ENCODE assay signal across 30 cellular contexts in genomic region chr4:1562771-1563170, GRCh38.
"Had no signal": no experiment of that assay in that cellular context is flagged by ENCODE, and none has a peak within 500 bp of the region (broad histone marks: within the 10 kb centered on the region; RNA-seq: fewer than 3 reads in every experiment).

No MANE protein-coding gene starts in this region.

- H3K27me3 ChIP-seq: ascending aorta, cardiac muscle cell had no signal

- H3K9me3 ChIP-seq: adrenal gland, ascending aorta, body of pancreas, breast epithelium had no signal

- H3K27ac ChIP-seq: adrenal gland, ascending aorta, body of pancreas, brain microvascular endothelial cell, breast epithelium, cardiac muscle cell had no signal

- H3K36me3 ChIP-seq: adrenal gland, ascending aorta, brain microvascular endothelial cell, breast epithelium, cardiac muscle cell had no signal

- DNase-seq: activated effector memory CD4-positive, alpha-beta T cell treated with anti-CD3 and anti-CD28 coated beads, Interleukin-2, amount 50 U/mL, for 16 hours; activated effector memory CD4-positive, alpha-beta T cell treated with Interleukin-2 at 50 U/mL for 16 hours; activated gamma-delta T cell; activated gamma-delta T cell treated with Interleukin-2 at 50 U/mL for 16 hours; activated naive CD4-positive, alpha-beta T cell; activated naive CD4-positive, alpha-beta T cell treated with anti-CD3 and anti-CD28 coated beads for 36 hours; activated naive CD4-positive, alpha-beta T cell treated with anti-CD3 and anti-CD28 coated beads, Interleukin-2, amount 10 ng/mL, durations not matched to agents 7 days and 5 days; activated naive CD4-positive, alpha-beta T cell treated with anti-CD3 and anti-CD28 coated beads, Interleukin-2, amount 50 U/mL, for 16 hours; activated naive CD4-positive, alpha-beta T cell treated with Interleukin-2 at 50 U/mL for 16 hours; activated naive CD8-positive, alpha-beta T cell treated with anti-CD3 and anti-CD28 coated beads for 36 hours; activated naive CD8-positive, alpha-beta T cell treated with anti-CD3 and anti-CD28 coated beads, Interleukin-2, amount 10 ng/mL, durations not matched to agents 7 days and 5 days; activated naive CD8-positive, alpha-beta T cell treated with anti-CD3 and anti-CD28 coated beads, Interleukin-2, amount 50 U/mL, for 24 hours; activated T-cell treated with anti-CD3 and anti-CD28 coated beads, Interleukin-2, amount 50 U/mL, for 1 hour; activated T-cell treated with anti-CD3 and anti-CD28 coated beads, Interleukin-2, amount 50 U/mL, for 24 hours; activated T-cell treated with anti-CD3 and anti-CD28 coated beads, Interleukin-2, amount 50 U/mL, for 4 hours; activated T-cell treated with anti-CD3 and anti-CD28 coated beads, Interleukin-2, amount 50 U/mL, for 48 hours; activated T-cell treated with anti-CD3 and anti-CD28 coated beads, Interleukin-2, amount 50 U/mL, for 72 hours; adrenal gland; amniotic stem cell; amygdala; anterior cingulate cortex; aorta; body of pancreas; brain microvascular endothelial cell; caudate nucleus; central memory CD4-positive, alpha-beta T cell; cerebellar nuclear complex had no signal

- H3K4me1 ChIP-seq: adrenal gland, ascending aorta, body of pancreas, breast epithelium had no signal

- H3K4me3 ChIP-seq: adrenal gland, ascending aorta, body of pancreas, breast epithelium, cardiac muscle cell had no signal
